ENCODE assay signal across 8 cellular contexts in genomic region chr2:53913721-53914120, GRCh38. TPM values are rescaled to one million over a fixed set of nuclear protein-coding genes. Genes with fewer than 3 reads are reported as not detected.
DNase-seq lines count a peak whose midpoint lies in the region; ATAC-seq lines count a peak whose summit lies in the region.

No MANE protein-coding gene starts in this region.

- no peak overlapping the region for H3K27ac ChIP-seq in mesenchymal stem cell (ENCODE audit: low read length, poor library complexity, severe bottlenecking)

- no peak overlapping the region for H4K8ac ChIP-seq in mesenchymal stem cell (ENCODE audit: low read length)

- H3K79me1 ChIP-seq in mesenchymal stem cell (replicated peaks; ENCODE audit: low read length, poor library complexity, severe bottlenecking), result peaks cover 16% of the 10 kb centered on the region

- intact Hi-C loops in activated CD4-positive, alpha-beta memory T cell treated with anti-CD3 and anti-CD28 coated beads for 36 hours (cut with micrococcal nuclease), result loop anchor here (1.0 kb wide), 1 partner anchor 55 kb away; no protein-coding TSS in a partner anchor

- H3K27me3 ChIP-seq in mesenchymal stem cell (ENCODE audit: control insufficient read depth in 1 of 2, insufficient read depth in 1 of 2, low read length in 2 of 2), result no peaks in the 10 kb centered on the region

- peaks cover 3% of the 10 kb centered on the region for H3K4me1 ChIP-seq in mesenchymal stem cell (ENCODE audit: control insufficient read depth, insufficient read depth, low read depth, low read length)

- no peak overlapping the region for H3K23ac ChIP-seq in mesenchymal stem cell (ENCODE audit: low read length in 2 of 2)

- CTCF ChIA-PET in activated CD4-positive, alpha-beta memory T cell treated with anti-CD3 and anti-CD28 coated beads for 36 hours (lab: Charles Lee), result no interaction called here

- no peak overlapping the region for H2BK5ac ChIP-seq in mesenchymal stem cell (ENCODE audit: low read depth, low read length, poor library complexity, severe bottlenecking)

- no peaks in the 10 kb centered on the region for H3K9me3 ChIP-seq in mesenchymal stem cell (ENCODE audit: control insufficient read depth, low read length)

- DNase-seq in activated T-cell treated with anti-CD3 and anti-CD28 coated beads for 48 hours (ENCODE audit: low read depth) (peak; percentile 6), mesenchymal stem cell (peak; percentile 51), HuH-7.5 (ENCODE audit: low spot score) (no peak), HUDEP-2 (lab: John Stamatoyannopoulos, UW; ENCODE audit: unreplicated experiment in 76 of 76) (no peak), cerebellar nuclear complex (lab: John Stamatoyannopoulos, UW) (no peak)
- DNase-seq in activated T-cell treated with anti-CD3 and anti-CD28 coated beads, Interleukin-2, amount 50 U/mL, for 1 hour, result no peak
- peak; percentile 61 for DNase-seq in activated CD4-positive, alpha-beta memory T cell treated with anti-CD3 and anti-CD28 coated beads for 36 hours

- no peaks in the 10 kb centered on the region for H3K27me3 Mint-ChIP-seq in activated CD4-positive, alpha-beta memory T cell treated with anti-CD3 and anti-CD28 coated beads for 36 hours

- peaks cover 9% of the 10 kb centered on the region for H3K4me1 Mint-ChIP-seq in activated CD4-positive, alpha-beta memory T cell treated with anti-CD3 and anti-CD28 coated beads for 36 hours (ENCODE audit: low read depth)

- no peak overlapping the region for H2BK12ac ChIP-seq in mesenchymal stem cell (ENCODE audit: low read length in 2 of 2)

- WGBS in mesenchymal stem cell, result 83% methylated on average over 3 of the region's 3 CpGs

- no peak overlapping the region for H3K14ac ChIP-seq in mesenchymal stem cell (ENCODE audit: low read length in 2 of 2)

- H4K91ac ChIP-seq in mesenchymal stem cell (ENCODE audit: low read length), result no peak overlapping the region

- H2BK15ac ChIP-seq in mesenchymal stem cell (ENCODE audit: low read depth, poor library complexity, severe bottlenecking), result no peak overlapping the region

- peaks cover 8% of the 10 kb centered on the region for H3K36me3 Mint-ChIP-seq in activated CD4-positive, alpha-beta memory T cell treated with anti-CD3 and anti-CD28 coated beads for 36 hours

- no peak overlapping the region for H2AFZ ChIP-seq in mesenchymal stem cell (ENCODE audit: low read depth, low read length)

- H3K27ac Mint-ChIP-seq in activated CD4-positive, alpha-beta memory T cell treated with anti-CD3 and anti-CD28 coated beads for 36 hours, result no peak overlapping the region

- ATAC-seq in HG03066 (IDR thresholded peaks at IDR 0.05; ENCODE audit: low read depth, unreplicated experiment), result peak; percentile 68

- H3K4me3 Mint-ChIP-seq in activated CD4-positive, alpha-beta memory T cell treated with anti-CD3 and anti-CD28 coated beads for 36 hours, result no peak overlapping the region

- POLR2A ChIA-PET in activated CD4-positive, alpha-beta memory T cell treated with anti-CD3 and anti-CD28 coated beads for 36 hours (lab: Charles Lee), result no interaction called here

- no peak overlapping the region for H3K4me3 ChIP-seq in mesenchymal stem cell (ENCODE audit: insufficient read depth in 1 of 2, low read depth in 1 of 2, low read length in 2 of 2)

- H2AK5ac ChIP-seq in mesenchymal stem cell (ENCODE audit: low read length, severe bottlenecking), result no peak overlapping the region

- no peak overlapping the region for H3K4ac ChIP-seq in mesenchymal stem cell (ENCODE audit: low read depth in 1 of 2, low read length in 2 of 2)

- H3K9me3 Mint-ChIP-seq in activated CD4-positive, alpha-beta memory T cell treated with anti-CD3 and anti-CD28 coated beads for 36 hours, result no peaks in the 10 kb centered on the region

- peak overlapping the region; percentile 32 for H3K9ac ChIP-seq in mesenchymal stem cell (ENCODE audit: low read length)

- H3K36me3 ChIP-seq in mesenchymal stem cell (ENCODE audit: control insufficient read depth in 1 of 2, insufficient read depth in 2 of 2, low read depth in 1 of 2, low read length in 2 of 2), result peaks cover 17 to 80% of the 10 kb centered on the region in 2 experiments

- H3K4me2 ChIP-seq in mesenchymal stem cell (ENCODE audit: low read length, poor library complexity, severe bottlenecking), result no peak overlapping the region

- H3K18ac ChIP-seq in mesenchymal stem cell (ENCODE audit: low read depth in 1 of 2, low read length in 2 of 2), result no peak overlapping the region

- no peak overlapping the region for H2BK120ac ChIP-seq in mesenchymal stem cell (ENCODE audit: low read depth, low read length)

RNA-seq across cellular contexts. Expression of gene GPR75, which starts 54.0 kb away (rescaled TPM):
- under 1 TPM; 0.36 to 0.48 TPM for total RNA-seq in activated CD4-positive, alpha-beta memory T cell treated with anti-CD3 and anti-CD28 coated beads for 36 hours
- 1.3 TPM for polyA plus RNA-seq in mesenchymal stem cell (2013, experiment 1 of 2)
- polyA plus RNA-seq in mesenchymal stem cell (2013, experiment 2 of 2), result 1.2 TPM

RNA-seq across cellular contexts. Expression of gene PSME4, which starts 57.1 kb away (rescaled TPM):
- 10 to 100 TPM; 35.2 to 36.9 TPM for total RNA-seq in activated CD4-positive, alpha-beta memory T cell treated with anti-CD3 and anti-CD28 coated beads for 36 hours
- polyA plus RNA-seq in mesenchymal stem cell (2013, experiment 1 of 2), result 27.0 TPM
- polyA plus RNA-seq in mesenchymal stem cell (2013, experiment 2 of 2), result 26.9 TPM

Comparison
In these comparisons a context has a peak if more than half of its experiments do, and no peak if none do; other contexts are left out.
1. DNase-seq: peak in activated T-cell treated with anti-CD3 and anti-CD28 coated beads for 48 hours (single experiment), activated CD4-positive, alpha-beta memory T cell treated with anti-CD3 and anti-CD28 coated beads for 36 hours (single experiment) and mesenchymal stem cell (single experiment); none in activated T-cell treated with anti-CD3 and anti-CD28 coated beads, Interleukin-2, amount 50 U/mL, for 1 hour (single experiment), HuH-7.5 (single experiment), HUDEP-2 (0 of 76) and cerebellar nuclear complex (0 of 2).